Comparison of ENCODE assay signal across 8 cellular contexts in genomic region chr1:156571261-156571958, GRCh38. TPM values are rescaled to one million over a fixed set of nuclear protein-coding genes. Genes with fewer than 3 reads are reported as not detected.
DNase-seq lines count a peak whose midpoint lies in the region; ATAC-seq and TF ChIP-seq lines count a peak whose summit lies in the region.

No MANE protein-coding gene starts in this region.

- H3K36me3 ChIP-seq in BE2C (0 out of 2 replicates have a peak, but pooled peaks cover 3% of the 10 kb centered on the region), aorta (ENCODE audit: control insufficient read depth in 1 of 2, insufficient read depth in 2 of 2, low read length in 1 of 2) (no peaks in the 10 kb centered on the region)

- H3K36me3 Mint-ChIP-seq in activated CD8-positive, alpha-beta T cell treated with anti-CD3 and anti-CD28 coated beads, Interleukin-2, amount 10 ng/mL, durations not matched to agents 7 days and 5 days (ENCODE audit: low read depth), result peaks cover 21% of the 10 kb centered on the region

- no peak for TF ChIP-seq CTCF in BE2C (IDR thresholded peaks at IDR 0.05; ENCODE audit: low read depth, low read length)

- H3K9me3 Mint-ChIP-seq in activated CD8-positive, alpha-beta T cell treated with anti-CD3 and anti-CD28 coated beads, Interleukin-2, amount 10 ng/mL, durations not matched to agents 7 days and 5 days (ENCODE audit: insufficient read depth), result no peaks in the 10 kb centered on the region

- H3K27me3 ChIP-seq in BE2C (no peaks in the 10 kb centered on the region), aorta (ENCODE audit: control insufficient read depth in 1 of 2, insufficient read depth in 2 of 2, low read length in 1 of 2) (no peaks in the 10 kb centered on the region)

- ATAC-seq in activated CD8-positive, alpha-beta T cell treated with anti-CD3 and anti-CD28 coated beads, Interleukin-2, amount 10 ng/mL, durations not matched to agents 7 days and 5 days, result peak; percentile 21
- ATAC-seq in HG03095 (IDR thresholded peaks at IDR 0.05; ENCODE audit: unreplicated experiment) (no peak), HG03196 (IDR thresholded peaks at IDR 0.05; ENCODE audit: unreplicated experiment) (no peak), aorta (ENCODE audit: low FRiP score) (no peak)

- H3K4me1 ChIP-seq in BE2C (no peaks in the 10 kb centered on the region; the same call in none of the 2 replicates), aorta (ENCODE audit: control insufficient read depth in 1 of 2, insufficient read depth in 2 of 2, low read length in 2 of 2) (no peaks in the 10 kb centered on the region)

- peaks cover 25% of the 10 kb centered on the region for H3K4me1 Mint-ChIP-seq in activated CD8-positive, alpha-beta T cell treated with anti-CD3 and anti-CD28 coated beads, Interleukin-2, amount 10 ng/mL, durations not matched to agents 7 days and 5 days (ENCODE audit: low read depth)

- POLR2A ChIA-PET in activated CD8-positive, alpha-beta T cell treated with anti-CD3 and anti-CD28 coated beads, Interleukin-2, amount 10 ng/mL, durations not matched to agents 7 days and 5 days (lab: Charles Lee), result interaction anchor here (0.6 to 2.3 kb wide), 4 partner anchors 16 to 157 kb away, joined by 3 to 9 read pairs (median 4); partner anchors contain the start of genes ISG20L2, MEF2D and METTL25B

- no peaks in the 10 kb centered on the region for H3K9me3 ChIP-seq in BE2C
- H3K9me3 ChIP-seq in aorta (ENCODE audit: control insufficient read depth, low read length), result no peaks in the 10 kb centered on the region

- CTCF ChIA-PET in activated CD8-positive, alpha-beta T cell treated with anti-CD3 and anti-CD28 coated beads, Interleukin-2, amount 10 ng/mL, durations not matched to agents 7 days and 5 days (lab: Charles Lee), result interaction anchor here (0.7 to 3.7 kb wide), 12 partner anchors 10 to 186 kb away, joined by 3 to 24 read pairs (median 3); partner anchors contain the start of genes MEF2D and NAXE

- H3K27ac Mint-ChIP-seq in activated CD8-positive, alpha-beta T cell treated with anti-CD3 and anti-CD28 coated beads, Interleukin-2, amount 10 ng/mL, durations not matched to agents 7 days and 5 days, result no peak overlapping the region

- DNase-seq in BE2C, result no peak
- peak; percentile 93 for DNase-seq in HS-5 (ENCODE audit: low read depth)
- DNase-seq in activated CD8-positive, alpha-beta T cell treated with anti-CD3 and anti-CD28 coated beads, Interleukin-2, amount 10 ng/mL, durations not matched to agents 7 days and 5 days, result no peak
- peak; percentile 48 for DNase-seq in left kidney (ENCODE audit: low read depth, low spot score)
- DNase-seq in ecto neural progenitor cell (ENCODE audit: low spot score), result no peak
- DNase-seq in aorta, result no peak

- intact Hi-C loops in aorta (cut with DNase I), result no loop called here

- H3K4me3 Mint-ChIP-seq in activated CD8-positive, alpha-beta T cell treated with anti-CD3 and anti-CD28 coated beads, Interleukin-2, amount 10 ng/mL, durations not matched to agents 7 days and 5 days, result peak overlapping the region; percentile 97

- peaks cover 11% of the 10 kb centered on the region for H3K27me3 Mint-ChIP-seq in activated CD8-positive, alpha-beta T cell treated with anti-CD3 and anti-CD28 coated beads, Interleukin-2, amount 10 ng/mL, durations not matched to agents 7 days and 5 days (ENCODE audit: low read depth)

- no peak overlapping the region for H3K27ac ChIP-seq in aorta (ENCODE audit: low read depth in 1 of 2, low read length in 2 of 2)

- peak overlapping the region; percentile 84 for H3K4me3 ChIP-seq in BE2C (ENCODE audit: low read depth, low read length)
- no peak overlapping the region for H3K4me3 ChIP-seq in aorta (ENCODE audit: low read length in 2 of 2)

- WGBS in aorta, 2 donors, result 2 to 3% methylated on average over 4 of the region's 4 CpGs

RNA-seq across cellular contexts. Expression of gene IQGAP3, which starts 1.0 kb away (rescaled TPM):
- polyA plus RNA-seq in BE2C (2012; ENCODE audit: insufficient read depth, insufficient read length, low read depth), result 2.5 TPM
- total RNA-seq in activated CD8-positive, alpha-beta T cell treated with anti-CD3 and anti-CD28 coated beads, Interleukin-2, amount 10 ng/mL, durations not matched to agents 7 days and 5 days, result 10 to 100 TPM; 28.6 to 31.0 TPM
- 1 to 10 TPM in 1 of 2 donors, under 1 TPM in 1; 0.58 to 2.3 TPM for total RNA-seq in aorta
- polyA plus RNA-seq in aorta, result under 1 TPM; 0.10 to 0.38 TPM

RNA-seq across cellular contexts. Expression of gene TTC24, which starts 8.1 kb away (rescaled TPM):
- polyA plus RNA-seq in BE2C (2012; ENCODE audit: insufficient read depth, insufficient read length, low read depth), result not detected
- 10 to 100 TPM; 18.6 to 19.7 TPM for total RNA-seq in activated CD8-positive, alpha-beta T cell treated with anti-CD3 and anti-CD28 coated beads, Interleukin-2, amount 10 ng/mL, durations not matched to agents 7 days and 5 days
- total RNA-seq in aorta, result under 1 TPM in 1 of 2 donors, not detected in 1; 0.36 TPM
- polyA plus RNA-seq in aorta, result not detected

RNA-seq across cellular contexts. Expression of gene NAXE, which starts 20.2 kb away (rescaled TPM):
- polyA plus RNA-seq in BE2C (2012; ENCODE audit: insufficient read depth, insufficient read length, low read depth), result 121 TPM
- total RNA-seq in activated CD8-positive, alpha-beta T cell treated with anti-CD3 and anti-CD28 coated beads, Interleukin-2, amount 10 ng/mL, durations not matched to agents 7 days and 5 days, result 10 to 100 TPM; 54.3 to 60.3 TPM
- total RNA-seq in aorta, result 10 to 100 TPM; 41.5 to 46.0 TPM
- 10 to 100 TPM; 67.7 to 69.4 TPM for polyA plus RNA-seq in aorta

RNA-seq across cellular contexts. Expression of gene GPATCH4, which starts 29.9 kb away (rescaled TPM):
- polyA plus RNA-seq in BE2C (2012; ENCODE audit: insufficient read depth, insufficient read length, low read depth), result 162 TPM
- total RNA-seq in activated CD8-positive, alpha-beta T cell treated with anti-CD3 and anti-CD28 coated beads, Interleukin-2, amount 10 ng/mL, durations not matched to agents 7 days and 5 days, result 10 to 100 TPM; 43.9 to 44.7 TPM
- 10 to 100 TPM; 15.6 to 24.0 TPM for total RNA-seq in aorta
- polyA plus RNA-seq in aorta, result 10 to 100 TPM; 12.2 to 22.4 TPM

RNA-seq across cellular contexts. Expression of gene HAPLN2, which starts 47.8 kb away (rescaled TPM):
- polyA plus RNA-seq in BE2C (2012; ENCODE audit: insufficient read depth, insufficient read length, low read depth), result 0.86 TPM
- total RNA-seq in activated CD8-positive, alpha-beta T cell treated with anti-CD3 and anti-CD28 coated beads, Interleukin-2, amount 10 ng/mL, durations not matched to agents 7 days and 5 days, result not detected
- total RNA-seq in aorta, result under 1 TPM; 0.39 to 0.94 TPM
- under 1 TPM in 1 of 2 donors, not detected in 1; 0.13 TPM for polyA plus RNA-seq in aorta

Comparison
In these comparisons a context has a peak if more than half of its experiments do, and no peak if none do; other contexts are left out.
1. DNase-seq: peak in HS-5 (single experiment) and left kidney (single experiment); none in BE2C (single experiment), activated CD8-positive, alpha-beta T cell treated with anti-CD3 and anti-CD28 coated beads, Interleukin-2, amount 10 ng/mL, durations not matched to agents 7 days and 5 days (single experiment), ecto neural progenitor cell (single experiment) and aorta (0 of 2).
2. RNA of gene IQGAP3, which starts 1.0 kb away (total RNA-seq): 28.6 to 31.0 TPM in activated CD8-positive, alpha-beta T cell treated with anti-CD3 and anti-CD28 coated beads, Interleukin-2, amount 10 ng/mL, durations not matched to agents 7 days and 5 days; 0.58 to 2.3 TPM in aorta; every median in the first group is over 4 times any median in the second.
3. RNA of gene TTC24, which starts 8.1 kb away (total RNA-seq): 18.6 to 19.7 TPM in activated CD8-positive, alpha-beta T cell treated with anti-CD3 and anti-CD28 coated beads, Interleukin-2, amount 10 ng/mL, durations not matched to agents 7 days and 5 days; 0.36 TPM in aorta; every median in the first group is over 10 times any median in the second.